10 cellular contexts compared by ENCODE assay signal in genomic region chr6:39330057-39330456, GRCh38. TPM values are rescaled to one million over a fixed set of nuclear protein-coding genes. Genes with fewer than 3 reads are reported as not detected.
DNase-seq lines count a peak whose midpoint lies in the region; ATAC-seq and TF ChIP-seq lines count a peak whose summit lies in the region.
"Had no signal": no experiment of that assay in that cellular context is flagged by ENCODE, and none has a peak within 500 bp of the region (broad histone marks: within the 10 kb centered on the region; RNA-seq: fewer than 3 reads in every experiment).

No MANE protein-coding gene starts in this region.

- no peak overlapping the region for H3K27ac Mint-ChIP-seq in activated T-cell treated with anti-CD3 and anti-CD28 coated beads, Interleukin-2, amount 50 U/mL, for 24 hours
- peak overlapping the region in 1 of 6 donors; percentile 63 for H3K27ac Mint-ChIP-seq in immature natural killer cell

- TF ChIP-seq CTCF in left lung (IDR thresholded peaks at IDR 0.05): no peak

- in situ Hi-C loops in KBM-7 (cut with MboI; ENCODE audit: low pct_unique_long_range_greater_than_20kb, low sequenced_read_pairs): no loop called here

- peaks cover 0 to 3% of the 10 kb centered on the region in 2 donors for H3K4me1 ChIP-seq in left lung
- H3K4me1 ChIP-seq: prostate gland had no signal

- peak; percentile 31 for DNase-seq in KBM-7
- DNase-seq in left lung: no peak
- DNase-seq in activated T-cell treated with anti-CD3 and anti-CD28 coated beads, Interleukin-2, amount 50 U/mL, for 24 hours: no peak
- no peak for DNase-seq in immature natural killer cell
- DNase-seq: islet precursor cell, T1000 had no signal

- peak; percentile 90 for ATAC-seq in GM18907 (IDR thresholded peaks at IDR 0.05; ENCODE audit: unreplicated experiment)
- peak; percentile 82 for ATAC-seq in GM21737 (IDR thresholded peaks at IDR 0.05; ENCODE audit: unreplicated experiment)
- peak; percentile 54 for ATAC-seq in left lung
- no peak for ATAC-seq in esophagus mucosa

- H3K4me1 Mint-ChIP-seq in activated T-cell treated with anti-CD3 and anti-CD28 coated beads, Interleukin-2, amount 50 U/mL, for 24 hours (ENCODE audit: low read depth): no peaks in the 10 kb centered on the region
- H3K4me1 Mint-ChIP-seq in immature natural killer cell: peaks cover 5 to 8% of the 10 kb centered on the region in 2 donors

- H3K9me3 Mint-ChIP-seq in activated T-cell treated with anti-CD3 and anti-CD28 coated beads, Interleukin-2, amount 50 U/mL, for 24 hours: no peaks in the 10 kb centered on the region
- no peaks in the 10 kb centered on the region for H3K9me3 Mint-ChIP-seq in immature natural killer cell

- H3K27me3 ChIP-seq in left lung: peaks cover 0 to 4% of the 10 kb centered on the region in 2 donors

- H3K27ac ChIP-seq in left lung: no peak overlapping the region
- H3K27ac ChIP-seq: prostate gland had no signal

- H3K4me3 Mint-ChIP-seq in activated T-cell treated with anti-CD3 and anti-CD28 coated beads, Interleukin-2, amount 50 U/mL, for 24 hours: no peak overlapping the region
- H3K4me3 Mint-ChIP-seq in immature natural killer cell: no peak overlapping the region

- H3K27me3 Mint-ChIP-seq in activated T-cell treated with anti-CD3 and anti-CD28 coated beads, Interleukin-2, amount 50 U/mL, for 24 hours: peaks cover 37% of the 10 kb centered on the region
- peaks cover 6 to 10% (median 9%) of the 10 kb centered on the region in 3 donors for H3K27me3 Mint-ChIP-seq in immature natural killer cell (ENCODE audit: low read depth in 3 of 3)

- no peaks in the 10 kb centered on the region for H3K9me3 ChIP-seq in left lung
- H3K9me3 ChIP-seq: prostate gland had no signal

- H3K4me3 ChIP-seq in left lung: no peak overlapping the region
- H3K4me3 ChIP-seq: prostate gland had no signal

- H3K36me3 Mint-ChIP-seq in activated T-cell treated with anti-CD3 and anti-CD28 coated beads, Interleukin-2, amount 50 U/mL, for 24 hours (ENCODE audit: low read depth): no peaks in the 10 kb centered on the region
- peaks cover 0 to 5% (median 0%) of the 10 kb centered on the region in 3 donors for H3K36me3 Mint-ChIP-seq in immature natural killer cell

- no peaks in the 10 kb centered on the region for H3K36me3 ChIP-seq in left lung
- H3K36me3 ChIP-seq: prostate gland had no signal

- intact Hi-C loops in left lung (cut with DNase I): no loop called here

RNA-seq across cellular contexts. Expression of gene KCNK16, which starts 7.6 kb away (rescaled TPM):
- total RNA-seq in left lung: not detected
- total RNA-seq in esophagus mucosa: not detected
- polyA plus RNA-seq in immature natural killer cell: not detected
- total RNA-seq: prostate gland had no signal

RNA-seq across cellular contexts. Expression of gene KCNK17, which starts 15.8 kb away (rescaled TPM):
- total RNA-seq in left lung (1 to 10 TPM; 4.8 to 5.2 TPM), esophagus mucosa (0.12 TPM)
- 1 to 10 TPM in 1 of 3 donors, under 1 TPM in 1, not detected in 1; 0.53 to 1.1 TPM for polyA plus RNA-seq in immature natural killer cell
